8 cellular contexts compared by ENCODE assay signal in the genomic region with DNA sequence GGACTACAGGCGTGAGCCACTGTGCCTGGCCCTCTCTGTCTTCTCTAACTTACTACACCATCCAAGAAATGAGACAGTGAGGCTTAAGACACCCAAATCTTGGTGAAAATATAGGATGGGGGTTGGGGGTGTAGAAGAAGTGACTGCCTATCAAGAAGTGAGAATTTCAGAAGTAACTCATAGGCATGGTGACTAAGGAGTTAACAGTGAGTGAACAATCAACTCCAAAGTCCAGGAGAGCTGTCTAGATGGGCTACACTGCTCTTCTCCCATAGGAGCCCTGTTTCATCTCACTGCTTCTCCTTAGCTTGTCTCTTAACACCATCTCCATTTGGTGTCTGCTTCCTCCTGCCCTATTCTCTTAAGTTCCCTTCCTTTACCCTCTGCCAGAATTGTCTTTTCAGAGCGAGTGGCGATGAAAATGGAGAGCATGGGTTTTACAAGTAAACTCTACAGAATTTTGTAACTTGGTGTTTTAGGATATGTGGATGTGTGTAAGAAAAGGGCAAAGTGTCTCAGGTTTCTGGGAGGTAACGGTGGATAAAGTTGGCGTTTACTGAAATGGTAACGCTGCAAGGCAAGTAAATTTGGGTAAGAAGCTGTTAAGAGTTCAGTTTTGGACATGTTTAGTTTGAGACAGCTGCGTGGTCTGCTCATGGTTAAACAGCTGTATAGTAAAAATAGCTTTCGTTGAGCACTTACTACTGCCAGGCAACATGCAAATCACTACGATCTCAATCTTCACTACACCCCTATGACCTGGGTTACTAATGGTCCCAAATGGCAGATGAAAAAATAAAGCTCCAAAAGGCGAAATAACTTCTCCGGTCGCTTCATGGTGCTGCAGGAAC. TPM values are rescaled to one million over a fixed set of nuclear protein-coding genes. Genes with fewer than 3 reads are reported as not detected.
DNase-seq lines count a peak whose midpoint lies in the region; ATAC-seq and TF ChIP-seq lines count a peak whose summit lies in the region.

No MANE protein-coding gene starts in this region.

- peak overlapping the region; percentile 82 for H3K4me2 ChIP-seq in parathyroid adenoma (ENCODE audit: low read length)

- peaks cover under 1% of the 10 kb centered on the region for H3K27me3 Mint-ChIP-seq in T-helper 1 cell treated with Interleukin-12 subunit alpha and Interleukin-12 subunit beta and Interleukin-4 antibody, amounts not matched to agents 30 μg/mL and 1 μg/mL, for 36 hours (ENCODE audit: low read depth)

- H2AFZ ChIP-seq in parathyroid adenoma = peak overlapping the region; percentile 97

- H3K36me3 ChIP-seq in parathyroid adenoma (ENCODE audit: control insufficient read depth, insufficient read depth, low read length) = no peaks in the 10 kb centered on the region

- peaks cover 3% of the 10 kb centered on the region for H3K9me3 Mint-ChIP-seq in T-helper 1 cell treated with Interleukin-12 subunit alpha and Interleukin-12 subunit beta and Interleukin-4 antibody, amounts not matched to agents 30 μg/mL and 1 μg/mL, for 36 hours

- peak; percentile 7 for ATAC-seq in Right ventricle myocardium inferior
- peak; percentile 57 for ATAC-seq in HG03045 (IDR thresholded peaks at IDR 0.05; ENCODE audit: unreplicated experiment)
- ATAC-seq in foreskin keratinocyte = peak; percentile 22

- H3K4me3 Mint-ChIP-seq in T-helper 1 cell treated with Interleukin-12 subunit alpha and Interleukin-12 subunit beta and Interleukin-4 antibody, amounts not matched to agents 30 μg/mL and 1 μg/mL, for 36 hours = peak overlapping the region; percentile 90

- intact Hi-C loops in Right ventricle myocardium inferior (cut with DNase I) = no loop called here
- intact Hi-C loops in cardiac septum (cut with DNase I) = no loop called here

- H3K27me3 ChIP-seq in foreskin keratinocyte (no peaks in the 10 kb centered on the region), parathyroid adenoma (ENCODE audit: control insufficient read depth, insufficient read depth, low read length) (no peaks in the 10 kb centered on the region)

- no peak for DNase-seq in Right ventricle myocardium inferior (ENCODE audit: missing footprints)
- no peak for DNase-seq in cardiac septum (ENCODE audit: low spot score)
- DNase-seq in foreskin keratinocyte = peak in 1 of 2 donors; percentile 29
- no peak for DNase-seq in inferior parietal cortex (ENCODE audit: extremely low spot score)
- no peak for DNase-seq in NCI-H82 (lab: John Stamatoyannopoulos, UW)

- no peaks in the 10 kb centered on the region for H3K9me3 ChIP-seq in parathyroid adenoma (ENCODE audit: control insufficient read depth, low read length)

- no peaks in the 10 kb centered on the region for H3K79me2 ChIP-seq in parathyroid adenoma

- H3K4me3 ChIP-seq in parathyroid adenoma (ENCODE audit: low read depth, low read length) = peak overlapping the region; percentile 89

- peak overlapping the region; percentile 17 for H3K9ac ChIP-seq in parathyroid adenoma

- H3K4me1 ChIP-seq in foreskin keratinocyte (no peaks in the 10 kb centered on the region), parathyroid adenoma (peaks cover 4% of the 10 kb centered on the region)

- peak overlapping the region; percentile 99 for H3K27ac Mint-ChIP-seq in T-helper 1 cell treated with Interleukin-12 subunit alpha and Interleukin-12 subunit beta and Interleukin-4 antibody, amounts not matched to agents 30 μg/mL and 1 μg/mL, for 36 hours

- H3K36me3 Mint-ChIP-seq in T-helper 1 cell treated with Interleukin-12 subunit alpha and Interleukin-12 subunit beta and Interleukin-4 antibody, amounts not matched to agents 30 μg/mL and 1 μg/mL, for 36 hours (ENCODE audit: low read depth) = peaks cover 26% of the 10 kb centered on the region

- H3K27ac ChIP-seq in foreskin keratinocyte = peak overlapping the region; percentile 58
- H3K27ac ChIP-seq in parathyroid adenoma = peak overlapping the region; percentile 94

- TF ChIP-seq CTCF in foreskin keratinocyte (conservative IDR thresholded peaks at IDR 0.05) = no peak
- TF ChIP-seq CTCF in parathyroid adenoma (IDR thresholded peaks at IDR 0.05) = no peak

- peaks cover 36% of the 10 kb centered on the region for H3K4me1 Mint-ChIP-seq in T-helper 1 cell treated with Interleukin-12 subunit alpha and Interleukin-12 subunit beta and Interleukin-4 antibody, amounts not matched to agents 30 μg/mL and 1 μg/mL, for 36 hours (ENCODE audit: low read depth)

RNA-seq across cellular contexts. Expression of gene FABP2, which starts 22.5 kb away (rescaled TPM):
- total RNA-seq in Right ventricle myocardium inferior (not detected), cardiac septum (0.57 TPM), foreskin keratinocyte (not detected in 2 replicates)
- polyA plus RNA-seq in foreskin keratinocyte = not detected in 2 replicates

Comparison
In these comparisons a context has a peak if more than half of its experiments do, and no peak if none do; other contexts are left out.
1. ATAC-seq: peak in every context shown above with its lines; median percentile 57 in HG03045; 22 in foreskin keratinocyte; 7 in Right ventricle myocardium inferior.